Comparison of ENCODE assay signal across 9 cellular contexts in the genomic region with DNA sequence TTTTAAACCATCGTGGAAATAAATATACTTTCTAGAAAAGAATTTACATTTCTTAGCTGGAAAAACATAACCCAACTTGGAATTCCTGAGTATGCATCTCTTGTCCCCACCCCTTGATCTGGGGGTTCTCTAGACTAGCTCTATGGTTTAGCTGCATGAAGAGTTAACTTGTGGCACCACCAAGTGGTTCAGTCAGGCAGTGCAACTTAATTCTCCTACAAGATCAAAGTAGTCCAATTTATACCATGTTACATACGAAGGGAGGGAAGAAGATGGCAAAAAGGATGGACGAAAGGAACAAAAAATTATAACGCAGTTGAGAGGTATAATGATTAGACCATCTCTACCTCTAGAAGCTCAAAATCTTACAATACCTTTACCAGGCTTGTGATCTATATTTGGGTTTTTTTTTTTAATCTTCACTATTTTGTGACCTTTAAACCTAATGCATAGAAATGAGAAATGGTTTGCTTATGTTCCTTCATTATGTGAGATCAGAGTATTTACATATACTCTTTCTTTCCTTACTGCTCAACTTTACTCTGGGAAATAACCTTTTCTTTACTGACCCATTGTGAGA. TPM values are rescaled to one million over a fixed set of nuclear protein-coding genes. Genes with fewer than 3 reads are reported as not detected.
DNase-seq lines count a peak whose midpoint lies in the region; ATAC-seq and TF ChIP-seq lines count a peak whose summit lies in the region.
"Had no signal": no experiment of that assay in that cellular context is flagged by ENCODE, and none has a peak within 500 bp of the region (broad histone marks: within the 10 kb centered on the region; RNA-seq: fewer than 3 reads in every experiment).

No MANE protein-coding gene starts in this region.

- ATAC-seq in GM19043 (IDR thresholded peaks at IDR 0.05; ENCODE audit: low read depth, unreplicated experiment) (peak; percentile 70), HG03565 (IDR thresholded peaks at IDR 0.05; ENCODE audit: unreplicated experiment) (peak; percentile 84), upper lobe of left lung (ENCODE audit: low FRiP score in 2 of 2) (peak; percentile 67 to 75)
- ATAC-seq in activated T-cell treated with anti-CD3 and anti-CD28 coated beads, Interleukin-2, amount 50 U/mL, for 4 hours, result peak; percentile 76 to 80

- CTCF ChIA-PET in PC-9 (lab: Charles Lee), result interaction anchor here (0.6 to 1.8 kb wide), 11 partner anchors 15 to 348 kb away, joined by 3 to 15 read pairs (median 3); partner anchors contain the start of gene HSD17B12

- TF ChIP-seq EP300 in upper lobe of left lung (IDR thresholded peaks at IDR 0.05), result no peak

- H3K27ac ChIP-seq in PC-9, result no peak overlapping the region
- no peak overlapping the region for H3K27ac ChIP-seq in upper lobe of left lung

- no peaks in the 10 kb centered on the region for H3K9me2 ChIP-seq in PC-9 (ENCODE audit: insufficient read depth)

- no peaks in the 10 kb centered on the region for H3K27me3 ChIP-seq in PC-9 (ENCODE audit: insufficient read depth, low read depth)
- H3K27me3 ChIP-seq in upper lobe of left lung, result no peaks in the 10 kb centered on the region

- peaks cover 4% of the 10 kb centered on the region for H3K4me1 Mint-ChIP-seq in activated T-cell treated with anti-CD3 and anti-CD28 coated beads, Interleukin-2, amount 50 U/mL, for 4 hours (ENCODE audit: low read depth)

- TF ChIP-seq CTCF in PC-9 (conservative IDR thresholded peaks at IDR 0.05), result peak; percentile 96
- peak; percentile 94 for TF ChIP-seq CTCF in fibroblast of pulmonary artery (IDR thresholded peaks at IDR 0.05; ENCODE audit: low read length, missing control alignments)
- TF ChIP-seq CTCF in upper lobe of left lung (IDR thresholded peaks at IDR 0.05), result peak; percentile 59 to 76 (median 72)

- H4K20me1 ChIP-seq in PC-9 (ENCODE audit: insufficient read depth), result peaks cover 10% of the 10 kb centered on the region; the same call in 1 of the 2 replicates

- no peaks in the 10 kb centered on the region for H3K27me3 Mint-ChIP-seq in activated T-cell treated with anti-CD3 and anti-CD28 coated beads, Interleukin-2, amount 50 U/mL, for 4 hours (ENCODE audit: low read depth)
- H3K27me3 Mint-ChIP-seq: activated naive CD4-positive, alpha-beta T cell treated with anti-CD3 and anti-CD28 coated beads, Interleukin-2, amount 50 U/mL, for 24 hours had no signal

- 30 to 31% methylated on average over 4 of the region's 4 CpGs for WGBS in upper lobe of left lung, 2 donors

- H3K4me1 ChIP-seq in PC-9 (replicated peaks; ENCODE audit: insufficient read depth), result no peaks in the 10 kb centered on the region
- H3K4me1 ChIP-seq in upper lobe of left lung, result no peaks in the 10 kb centered on the region

- H3K79me2 ChIP-seq in PC-9 (ENCODE audit: low read depth), result no peaks in the 10 kb centered on the region

- H3K36me3 Mint-ChIP-seq in activated T-cell treated with anti-CD3 and anti-CD28 coated beads, Interleukin-2, amount 50 U/mL, for 4 hours (ENCODE audit: insufficient read depth), result peaks cover 4% of the 10 kb centered on the region

- H3F3A ChIP-seq in PC-9 (ENCODE audit: insufficient read depth, low read depth), result 0 out of 2 replicates have a peak, but pooled peaks cover 3% of the 10 kb centered on the region

- DNase-seq in COLO668 (lab: John Stamatoyannopoulos, UW; ENCODE audit: unreplicated experiment) (peak; percentile 60), PC-9 (peak; percentile 56 to 67), fibroblast of pulmonary artery (ENCODE audit: low read depth) (peak; percentile 86), nucleus accumbens (lab: John Stamatoyannopoulos, UW) (peak in 38 of 56 donors; percentile 0 to 82 (median 17)), upper lobe of left lung (peak in 1 of 2 donors; percentile 43)
- DNase-seq in activated T-cell treated with anti-CD3 and anti-CD28 coated beads, Interleukin-2, amount 50 U/mL, for 4 hours, result peak; percentile 54

- no peak for TF ChIP-seq POLR2A in upper lobe of left lung (IDR thresholded peaks at IDR 0.05)

- H3K9me3 ChIP-seq in PC-9 (ENCODE audit: insufficient read depth, low read depth) (no peaks in the 10 kb centered on the region), upper lobe of left lung (no peaks in the 10 kb centered on the region)

- intact Hi-C loops in PC-9 (cut with micrococcal nuclease; ENCODE audit: unreplicated experiment), result loop anchor here (5.0 to 10.0 kb wide), 3 partner anchors 280 to 437 kb away; no protein-coding TSS in a partner anchor

- H2AFZ ChIP-seq in PC-9, result no peak overlapping the region

- H3K36me3 ChIP-seq in PC-9 (ENCODE audit: low read depth) (peaks cover 19% of the 10 kb centered on the region), upper lobe of left lung (peaks cover 0 to 19% (median 8%) of the 10 kb centered on the region in 4 donors)

- BruUV-seq in PC-9 (replicated peaks; lab: Mats Ljungman, UMichigan), result no TSS peak

- H3K4me2 ChIP-seq in PC-9, result no peak overlapping the region

- no peak overlapping the region for H3K4me3 Mint-ChIP-seq in activated T-cell treated with anti-CD3 and anti-CD28 coated beads, Interleukin-2, amount 50 U/mL, for 4 hours
- H3K4me3 Mint-ChIP-seq: activated naive CD4-positive, alpha-beta T cell treated with anti-CD3 and anti-CD28 coated beads, Interleukin-2, amount 50 U/mL, for 24 hours had no signal

- POLR2A ChIA-PET in PC-9 (lab: Charles Lee; ENCODE audit: unreplicated experiment), result interaction anchor here (0.6 kb wide), 1 partner anchor 22 kb away, joined by 5 read pairs; no protein-coding TSS in a partner anchor

- H3K9me3 Mint-ChIP-seq in activated T-cell treated with anti-CD3 and anti-CD28 coated beads, Interleukin-2, amount 50 U/mL, for 4 hours, result no peaks in the 10 kb centered on the region
- H3K9me3 Mint-ChIP-seq: activated naive CD4-positive, alpha-beta T cell treated with anti-CD3 and anti-CD28 coated beads, Interleukin-2, amount 50 U/mL, for 24 hours had no signal

- H3K4me3 ChIP-seq in PC-9, result no peak overlapping the region
- H3K4me3 ChIP-seq in fibroblast of pulmonary artery (replicated peaks; ENCODE audit: low read depth, low read length), result no peak overlapping the region
- no peak overlapping the region for H3K4me3 ChIP-seq in upper lobe of left lung

RNA-seq across cellular contexts. Expression of gene ALKBH3, which starts 28.5 kb away (rescaled TPM):
- total RNA-seq in PC-9 (2021) (47.3 and 60.7 TPM in 2 replicates), upper lobe of left lung (10 to 100 TPM; 23.9 to 60.8 (median 27.6) TPM)
- 10 to 100 TPM; 43.1 to 59.1 (median 58.0) TPM for total RNA-seq in activated T-cell treated with anti-CD3 and anti-CD28 coated beads, Interleukin-2, amount 50 U/mL, for 4 hours
